ENCODE assay signal across 8 cellular contexts in the genomic region with DNA sequence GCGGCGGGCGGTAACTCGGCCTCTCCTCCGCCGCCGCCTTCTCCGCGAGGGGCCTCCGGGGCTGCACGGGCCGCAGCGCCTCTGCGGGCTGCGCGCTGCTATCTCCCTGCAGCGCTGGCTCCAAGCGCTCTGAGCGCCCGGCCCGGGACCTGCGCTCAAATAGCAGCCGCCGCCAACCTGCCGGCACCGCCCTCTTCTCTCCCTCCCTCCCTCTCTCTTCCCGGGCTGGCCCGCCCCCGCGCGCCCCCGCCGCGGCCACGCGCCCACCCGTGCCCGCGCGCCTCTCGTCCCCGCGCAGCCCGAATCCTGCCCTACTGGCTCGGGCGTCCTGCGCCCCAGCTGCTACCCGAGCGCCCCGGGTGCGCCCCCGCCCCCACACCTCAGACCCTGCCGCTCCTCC. TPM values are rescaled to one million over a fixed set of nuclear protein-coding genes. Genes with fewer than 3 reads are reported as not detected.
DNase-seq lines count a peak whose midpoint lies in the region; ATAC-seq and TF ChIP-seq lines count a peak whose summit lies in the region.

Gene CACNA2D2, minus strand, starts transcription at position 131 of the 400 bp plus-strand sequence. CDS start 211 bp downstream, outside the sequence.

- peak within 1 kb of the TSS; percentile 86 for H3K9ac ChIP-seq in NT2/D1 (ENCODE audit: insufficient read length, low read depth)

- peak; percentile 62 for DNase-seq in GM20000 (ENCODE audit: low spot score)
- no peak for DNase-seq in NT2/D1 (ENCODE audit: low read depth, low spot score)
- DNase-seq in activated gamma-delta T cell treated with Interleukin-2 at 50 U/mL for 16 hours, result peak; percentile 71
- peak; percentile 83 for DNase-seq in left ventricle myocardium superior
- DNase-seq in prostate gland (ENCODE audit: low spot score), result peak; percentile 68
- peak; percentile 68 for DNase-seq in ureter (ENCODE audit: low spot score)
- no peak for DNase-seq in NCI-H2107 (lab: John Stamatoyannopoulos, UW)

- ATAC-seq in left ventricle myocardium superior (peak; percentile 94), GM21529 (IDR thresholded peaks at IDR 0.05; ENCODE audit: unreplicated experiment) (no peak)

- H3K4me3 ChIP-seq in NT2/D1 (ENCODE audit: insufficient read length, low read depth) (peak within 1 kb of the TSS; percentile 62), prostate gland (peak within 1 kb of the TSS; percentile 53 to 62)

- H3K4me1 ChIP-seq in NT2/D1 (ENCODE audit: insufficient read depth, insufficient read length) (peaks cover 15% of the 10 kb centered on the region), prostate gland (replicated peaks) (no peaks in the 10 kb centered on the region)

- H3K36me3 ChIP-seq in NT2/D1 (ENCODE audit: insufficient read depth, insufficient read length, low read length) (no peaks in the 10 kb centered on the region), prostate gland (no peaks in the 10 kb centered on the region)

- intact Hi-C loops in left ventricle myocardium superior (cut with micrococcal nuclease), result no loop called here
- intact Hi-C loops in prostate gland (cut with DNase I), result no loop called here

- H3K27ac ChIP-seq in prostate gland, result peak within 1 kb of the TSS; percentile 50 to 68

- H3K9me3 ChIP-seq in NT2/D1 (ENCODE audit: insufficient read depth, low read length) (no peaks in the 10 kb centered on the region), prostate gland (no peaks in the 10 kb centered on the region)

- TF ChIP-seq POLR2A in prostate gland (IDR thresholded peaks at IDR 0.05), result peak; percentile 47

- under 1% methylated on average over 53 of the region's 53 CpGs for WGBS in prostate gland

- TF ChIP-seq CTCF in GM20000 (IDR thresholded peaks at IDR 0.05; ENCODE audit: extremely low read depth, missing control alignments) (no peak), prostate gland (IDR thresholded peaks at IDR 0.05) (no peak)

- H3K27me3 ChIP-seq in NT2/D1 (ENCODE audit: insufficient read depth, insufficient read length) (peaks cover 42% of the 10 kb centered on the region), prostate gland (replicated peaks; ENCODE audit: insufficient read depth) (no peaks in the 10 kb centered on the region)

RNA-seq across cellular contexts. Expression of gene CACNA2D2, which starts in this region (rescaled TPM):
- total RNA-seq in left ventricle myocardium superior (2.8 TPM), prostate gland (1 to 10 TPM; 5.6 to 9.1 TPM), ureter (2.6 TPM)

Comparison
In these comparisons a context has a peak if more than half of its experiments do, and no peak if none do; other contexts are left out.
1. DNase-seq: peak in GM20000 (single experiment), activated gamma-delta T cell treated with Interleukin-2 at 50 U/mL for 16 hours (single experiment), left ventricle myocardium superior (single experiment), prostate gland (single experiment) and ureter (single experiment); none in NT2/D1 (single experiment) and NCI-H2107 (single experiment).